ENCODE assay signal across 8 cellular contexts in genomic region chr1:87151500-87152421, GRCh38.
DNase-seq lines count a peak whose midpoint lies in the region; ATAC-seq and TF ChIP-seq lines count a peak whose summit lies in the region.

No MANE protein-coding gene starts in this region.

- H3K27me3 ChIP-seq in thymus (ENCODE audit: control insufficient read depth, insufficient read depth): peaks cover 2% of the 10 kb centered on the region

- H3K4me3 ChIP-seq in thymus (ENCODE audit: low read length): peak overlapping the region; percentile 39

- H3K4me1 ChIP-seq in thymus (ENCODE audit: control insufficient read depth, insufficient read depth, low read length): no peaks in the 10 kb centered on the region

- peak overlapping the region; percentile 71 for H3K4me3 Mint-ChIP-seq in activated CD8-positive, alpha-beta T cell treated with anti-CD3 and anti-CD28 coated beads, Interleukin-2, amount 10 ng/mL, durations not matched to agents 7 days and 5 days
- H3K4me3 Mint-ChIP-seq in nephron progenitor cell: peak overlapping the region; percentile 77

- H3K4me1 Mint-ChIP-seq in activated CD8-positive, alpha-beta T cell treated with anti-CD3 and anti-CD28 coated beads, Interleukin-2, amount 10 ng/mL, durations not matched to agents 7 days and 5 days (ENCODE audit: low read depth): peaks cover 16% of the 10 kb centered on the region
- H3K4me1 Mint-ChIP-seq in nephron progenitor cell: peaks cover 81% of the 10 kb centered on the region

- H3K27ac ChIP-seq in thymus (ENCODE audit: low read depth): no peak overlapping the region

- DNase-seq in DMS153 (lab: John Stamatoyannopoulos, UW) (peak; percentile 59), HT-29 (ENCODE audit: low spot score) (peak; percentile 26), fibroblast of peridontal ligament (ENCODE audit: extremely low read depth) (peak; percentile 59), nephron progenitor cell (peak; percentile 85), UCSD-AML1 (lab: John Stamatoyannopoulos, UW; ENCODE audit: unreplicated experiment) (no peak)
- DNase-seq in activated CD8-positive, alpha-beta T cell treated with anti-CD3 and anti-CD28 coated beads, Interleukin-2, amount 10 ng/mL, durations not matched to agents 7 days and 5 days: peak; percentile 44

- H3K36me3 ChIP-seq in thymus (ENCODE audit: control insufficient read depth, insufficient read depth): no peaks in the 10 kb centered on the region

- no peaks in the 10 kb centered on the region for H3K9me3 ChIP-seq in thymus (ENCODE audit: control insufficient read depth)

- H3K27me3 Mint-ChIP-seq in activated CD8-positive, alpha-beta T cell treated with anti-CD3 and anti-CD28 coated beads, Interleukin-2, amount 10 ng/mL, durations not matched to agents 7 days and 5 days (ENCODE audit: low read depth): peaks cover 29% of the 10 kb centered on the region
- peaks cover 4% of the 10 kb centered on the region for H3K27me3 Mint-ChIP-seq in nephron progenitor cell (ENCODE audit: low read depth, poor library complexity)

- WGBS in thymus: 3% methylated on average over 45 of the region's 45 CpGs

- peak; percentile 70 for ATAC-seq in GM21381 (IDR thresholded peaks at IDR 0.05; ENCODE audit: unreplicated experiment)
- peak; percentile 79 for ATAC-seq in activated CD8-positive, alpha-beta T cell treated with anti-CD3 and anti-CD28 coated beads, Interleukin-2, amount 10 ng/mL, durations not matched to agents 7 days and 5 days

- CTCF ChIA-PET in activated CD8-positive, alpha-beta T cell treated with anti-CD3 and anti-CD28 coated beads, Interleukin-2, amount 10 ng/mL, durations not matched to agents 7 days and 5 days (lab: Charles Lee): interaction anchor here (0.8 to 1.4 kb wide), 3 partner anchors 8 to 802 kb away, joined by 3 read pairs; no protein-coding TSS in a partner anchor

- H3K9me3 Mint-ChIP-seq in activated CD8-positive, alpha-beta T cell treated with anti-CD3 and anti-CD28 coated beads, Interleukin-2, amount 10 ng/mL, durations not matched to agents 7 days and 5 days (ENCODE audit: insufficient read depth): no peaks in the 10 kb centered on the region
- H3K9me3 Mint-ChIP-seq in nephron progenitor cell: no peaks in the 10 kb centered on the region

- no peaks in the 10 kb centered on the region for H3K36me3 Mint-ChIP-seq in activated CD8-positive, alpha-beta T cell treated with anti-CD3 and anti-CD28 coated beads, Interleukin-2, amount 10 ng/mL, durations not matched to agents 7 days and 5 days (ENCODE audit: low read depth)
- no peaks in the 10 kb centered on the region for H3K36me3 Mint-ChIP-seq in nephron progenitor cell (ENCODE audit: low read depth)

- POLR2A ChIA-PET in activated CD8-positive, alpha-beta T cell treated with anti-CD3 and anti-CD28 coated beads, Interleukin-2, amount 10 ng/mL, durations not matched to agents 7 days and 5 days (lab: Charles Lee): no interaction called here

- no peak overlapping the region for H3K27ac Mint-ChIP-seq in activated CD8-positive, alpha-beta T cell treated with anti-CD3 and anti-CD28 coated beads, Interleukin-2, amount 10 ng/mL, durations not matched to agents 7 days and 5 days
- H3K27ac Mint-ChIP-seq in nephron progenitor cell: peak overlapping the region; percentile 83

- peak; percentile 73 for TF ChIP-seq CTCF in nephron progenitor cell (IDR thresholded peaks at IDR 0.05)
